18 cellular contexts compared by ENCODE assay signal in genomic region chr6:91141352-91141751, GRCh38.
DNase-seq lines count a peak whose midpoint lies in the region.
"Had no signal": no experiment of that assay in that cellular context is flagged by ENCODE, and none has a peak within 500 bp of the region (broad histone marks: within the 10 kb centered on the region; RNA-seq: fewer than 3 reads in every experiment).

No MANE protein-coding gene starts in this region.

- intact Hi-C loops in activated T-helper 2 cell treated with anti-CD3 and anti-CD28 coated beads, Interferon-gamma antibody, Interleukin-2, Interleukin-4, amounts not matched to agents 10 μg/mL and 5 μg/mL and 100 μg/mL, durations not matched to agents 14 hours and 24 hours and 36 hours (cut with micrococcal nuclease) = no loop called here

- H3K9ac ChIP-seq in trophoblast cell (ENCODE audit: low read length) = peak overlapping the region; percentile 47

- H3K4me1 Mint-ChIP-seq in activated T-helper 2 cell treated with anti-CD3 and anti-CD28 coated beads, Interferon-gamma antibody, Interleukin-2, Interleukin-4, amounts not matched to agents 10 μg/mL and 5 μg/mL and 100 μg/mL, durations not matched to agents 14 hours and 24 hours and 36 hours (ENCODE audit: low read depth) = no peaks in the 10 kb centered on the region

- H2AFZ ChIP-seq in trophoblast cell (ENCODE audit: insufficient read depth, low read length, poor library complexity) = no peak overlapping the region

- no peak overlapping the region for H3K27ac Mint-ChIP-seq in activated T-helper 2 cell treated with anti-CD3 and anti-CD28 coated beads, Interferon-gamma antibody, Interleukin-2, Interleukin-4, amounts not matched to agents 10 μg/mL and 5 μg/mL and 100 μg/mL, durations not matched to agents 14 hours and 24 hours and 36 hours

- H2AK5ac ChIP-seq in trophoblast cell (ENCODE audit: low read length) = no peak overlapping the region

- no peaks in the 10 kb centered on the region for H3K4me1 ChIP-seq in trophoblast cell (ENCODE audit: control insufficient read depth in 1 of 2, insufficient read depth in 2 of 2, low read length in 2 of 2)
- H3K4me1 ChIP-seq: Caco-2 had no signal

- H2BK5ac ChIP-seq in trophoblast cell (ENCODE audit: low read depth, low read length, poor library complexity) = no peak overlapping the region

- no peaks in the 10 kb centered on the region for H3K27me3 Mint-ChIP-seq in activated T-helper 2 cell treated with anti-CD3 and anti-CD28 coated beads, Interferon-gamma antibody, Interleukin-2, Interleukin-4, amounts not matched to agents 10 μg/mL and 5 μg/mL and 100 μg/mL, durations not matched to agents 14 hours and 24 hours and 36 hours (ENCODE audit: low read depth)

- no peaks in the 10 kb centered on the region for H3K27me3 ChIP-seq in trophoblast cell (ENCODE audit: insufficient read depth, low read length)

- no peaks in the 10 kb centered on the region for H3K36me3 ChIP-seq in trophoblast cell (ENCODE audit: control insufficient read depth in 1 of 2, insufficient read depth in 2 of 2, low read length in 2 of 2)

- no peaks in the 10 kb centered on the region for H3K36me3 Mint-ChIP-seq in activated T-helper 2 cell treated with anti-CD3 and anti-CD28 coated beads, Interferon-gamma antibody, Interleukin-2, Interleukin-4, amounts not matched to agents 10 μg/mL and 5 μg/mL and 100 μg/mL, durations not matched to agents 14 hours and 24 hours and 36 hours (ENCODE audit: low read depth)

- no peak overlapping the region for H4K8ac ChIP-seq in trophoblast cell (ENCODE audit: low read depth, low read length)

- H3K23ac ChIP-seq in trophoblast cell (ENCODE audit: low read length) = no peak overlapping the region

- no peak overlapping the region for H3K4me3 ChIP-seq in trophoblast cell (ENCODE audit: low read depth, low read length)

- no peak overlapping the region for H3K27ac ChIP-seq in trophoblast cell (ENCODE audit: low read depth, low read length)
- H3K27ac ChIP-seq: RWPE1 had no signal

- no peak overlapping the region for H4K91ac ChIP-seq in trophoblast cell (ENCODE audit: low read depth, low read length)

- no peaks in the 10 kb centered on the region for H3K9me3 Mint-ChIP-seq in activated T-helper 2 cell treated with anti-CD3 and anti-CD28 coated beads, Interferon-gamma antibody, Interleukin-2, Interleukin-4, amounts not matched to agents 10 μg/mL and 5 μg/mL and 100 μg/mL, durations not matched to agents 14 hours and 24 hours and 36 hours

- no peaks in the 10 kb centered on the region for H3K9me3 ChIP-seq in trophoblast cell (ENCODE audit: insufficient read depth, low read depth, low read length)
- H3K9me3 ChIP-seq: Caco-2 had no signal

- H3K4ac ChIP-seq in trophoblast cell (ENCODE audit: low read depth, low read length) = no peak overlapping the region

- H3K79me2 ChIP-seq in trophoblast cell (ENCODE audit: control insufficient read depth, insufficient read depth, low read length, poor library complexity) = no peaks in the 10 kb centered on the region

- H4K12ac ChIP-seq in trophoblast cell (ENCODE audit: low read depth, low read length) = no peak overlapping the region

- H3K18ac ChIP-seq in trophoblast cell (ENCODE audit: low read length) = no peak overlapping the region

- no peaks in the 10 kb centered on the region for H3K79me1 ChIP-seq in trophoblast cell (ENCODE audit: low read length)

- peak; percentile 13 for DNase-seq in HT1080 (ENCODE audit: low read depth)
- peak; percentile 100 for DNase-seq in MV-4-11 (lab: John Stamatoyannopoulos, UW)
- DNase-seq in OCI-M1 (lab: John Stamatoyannopoulos, UW) = peak; percentile 50
- no peak for DNase-seq in trophoblast cell
- DNase-seq in activated T-helper 2 cell treated with anti-CD3 and anti-CD28 coated beads, Interferon-gamma antibody, Interleukin-2, Interleukin-4, amounts not matched to agents 10 μg/mL and 5 μg/mL and 100 μg/mL, durations not matched to agents 14 hours and 24 hours and 36 hours (ENCODE audit: low spot score) = no peak
- no peak for DNase-seq in glomerular visceral epithelial cell (ENCODE audit: extremely low spot score)
- DNase-seq in NAMALWA (ENCODE audit: low spot score) = no peak
- DNase-seq: Caco-2, DMS153, H7, IMR-90, NCI-H1048, NCI-H146, NCI-H510A treated with DMSO at 0.1 percent for 48 hours, NCI-H82, PC-3, T-helper 1 cell had no signal

- no peak overlapping the region for H2BK120ac ChIP-seq in trophoblast cell (ENCODE audit: insufficient read depth, low read length, poor library complexity)

- H2BK12ac ChIP-seq in trophoblast cell (ENCODE audit: low read length) = no peak overlapping the region

- no peak overlapping the region for H3K14ac ChIP-seq in trophoblast cell (ENCODE audit: low read length)

- 100% methylated on average over 2 of the region's 3 CpGs for WGBS in trophoblast cell (ENCODE audit: extremely low coverage, insufficient coverage, insufficient read length)

- H3K4me2 ChIP-seq in trophoblast cell (ENCODE audit: low read length) = no peak overlapping the region

- no peak overlapping the region for H3K4me3 Mint-ChIP-seq in activated T-helper 2 cell treated with anti-CD3 and anti-CD28 coated beads, Interferon-gamma antibody, Interleukin-2, Interleukin-4, amounts not matched to agents 10 μg/mL and 5 μg/mL and 100 μg/mL, durations not matched to agents 14 hours and 24 hours and 36 hours (ENCODE audit: low read depth)

Comparison
In these comparisons a context has a peak if more than half of its experiments do, and no peak if none do; other contexts are left out.
1. DNase-seq: peak in HT1080 (single experiment), MV-4-11 (single experiment) and OCI-M1 (single experiment); none in trophoblast cell (0 of 2), activated T-helper 2 cell treated with anti-CD3 and anti-CD28 coated beads, Interferon-gamma antibody, Interleukin-2, Interleukin-4, amounts not matched to agents 10 μg/mL and 5 μg/mL and 100 μg/mL, durations not matched to agents 14 hours and 24 hours and 36 hours (single experiment), glomerular visceral epithelial cell (single experiment) and NAMALWA (single experiment).